In genomic region chr16:53131050-53131362, GRCh38 we compare ENCODE assay signal across 8 cellular contexts.
A peak's percentile ranks its signal among the peaks of the same experiment; 100 is the strongest.
DNase-seq lines count a peak whose midpoint lies in the region; ATAC-seq and TF ChIP-seq lines count a peak whose summit lies in the region.

No MANE protein-coding gene starts in this region.

- no peak overlapping the region for H2AK5ac ChIP-seq in mesenchymal stem cell (ENCODE audit: low read length, severe bottlenecking)

- no peaks in the 10 kb centered on the region for H3K27me3 ChIP-seq in mesenchymal stem cell (ENCODE audit: control insufficient read depth in 1 of 2, insufficient read depth in 1 of 2, low read length in 2 of 2)

- H3K9me3 ChIP-seq in mesenchymal stem cell (ENCODE audit: control insufficient read depth, low read length): no peaks in the 10 kb centered on the region

- H4K91ac ChIP-seq in mesenchymal stem cell (ENCODE audit: low read length): peak overlapping the region; percentile 68

- H3K27ac ChIP-seq in adipose tissue (ENCODE audit: low read depth, low read length): peak overlapping the region; percentile 48
- H3K27ac ChIP-seq in mesenchymal stem cell (ENCODE audit: low read length, poor library complexity, severe bottlenecking): no peak overlapping the region

- H2BK5ac ChIP-seq in mesenchymal stem cell (ENCODE audit: low read depth, low read length, poor library complexity, severe bottlenecking): no peak overlapping the region

- peak overlapping the region in 1 of 2 experiments; percentile 41 for H3K14ac ChIP-seq in mesenchymal stem cell (ENCODE audit: low read length in 2 of 2)

- CTCF ChIA-PET in HEK293T (lab: Yijun Ruan, JAX): no interaction called here

- ATAC-seq in HG02798 (IDR thresholded peaks at IDR 0.05; ENCODE audit: poor library complexity, unreplicated experiment): peak; percentile 0

- H3K4me3 ChIP-seq in GM08714 (ENCODE audit: low read length) (peak overlapping the region; percentile 91; the same call in 1 of the 2 replicates), mesenchymal stem cell (ENCODE audit: insufficient read depth in 1 of 2, low read depth in 1 of 2, low read length in 2 of 2) (peak overlapping the region; percentile 67 to 94)

- H2AFZ ChIP-seq in mesenchymal stem cell (ENCODE audit: low read depth, low read length): no peak overlapping the region

- no peak overlapping the region for H3K4me2 ChIP-seq in mesenchymal stem cell (ENCODE audit: low read length, poor library complexity, severe bottlenecking)

- H2BK12ac ChIP-seq in mesenchymal stem cell (ENCODE audit: low read length in 2 of 2): no peak overlapping the region

- POLR2A ChIA-PET in HEK293T (lab: Yijun Ruan, JAX): no interaction called here

- 0 to 7% (median 1%) methylated on average over 7 to 46 of the region's 46 CpGs for WGBS in adipose tissue, 3 donors
- WGBS in mesenchymal stem cell: 0% methylated on average over 1 of the region's 46 CpGs

- H3K9ac ChIP-seq in mesenchymal stem cell (ENCODE audit: low read length): peak overlapping the region; percentile 79

- H2BK15ac ChIP-seq in mesenchymal stem cell (ENCODE audit: low read depth, poor library complexity, severe bottlenecking): no peak overlapping the region

- peaks cover 3% of the 10 kb centered on the region for H3K4me1 ChIP-seq in mesenchymal stem cell (ENCODE audit: control insufficient read depth, insufficient read depth, low read depth, low read length)

- peaks cover 5% of the 10 kb centered on the region for H3K79me1 ChIP-seq in mesenchymal stem cell (replicated peaks; ENCODE audit: low read length, poor library complexity, severe bottlenecking)

- H3K36me3 ChIP-seq in mesenchymal stem cell (ENCODE audit: control insufficient read depth in 1 of 2, insufficient read depth in 2 of 2, low read depth in 1 of 2, low read length in 2 of 2): peaks cover 6 to 12% of the 10 kb centered on the region in 2 experiments

- peak overlapping the region; percentile 92 for H2BK120ac ChIP-seq in mesenchymal stem cell (ENCODE audit: low read depth, low read length)

- peak overlapping the region; percentile 54 for H4K8ac ChIP-seq in mesenchymal stem cell (ENCODE audit: low read length)

- DNase-seq in mesenchymal stem cell: no peak
- DNase-seq in NOMO-1 treated with DMSO at 0.1 percent for 48 hours (lab: John Stamatoyannopoulos, UW; ENCODE audit: unreplicated experiment): no peak
- no peak for DNase-seq in HEK293T (ENCODE audit: extremely low spot score)
- DNase-seq in central memory CD4-positive, alpha-beta T cell: no peak
- no peak for DNase-seq in NCI-H1417 (lab: John Stamatoyannopoulos, UW)

- no peak overlapping the region for H3K23ac ChIP-seq in mesenchymal stem cell (ENCODE audit: low read length in 2 of 2)

- peak overlapping the region; percentile 62 to 82 for H3K18ac ChIP-seq in mesenchymal stem cell (ENCODE audit: low read depth in 1 of 2, low read length in 2 of 2)

- peak overlapping the region; percentile 64 to 82 for H3K4ac ChIP-seq in mesenchymal stem cell (ENCODE audit: low read depth in 1 of 2, low read length in 2 of 2)

TF ChIP-seq in HEK293T, 16 proteins besides CTCF, POLR2A, EP300 and RAD21:
- TF ChIP-seq ZNF384 (IDR thresholded peaks at IDR 0.05) (no peak), ELF4 (IDR thresholded peaks at IDR 0.05) (no peak), CTBP1 (IDR thresholded peaks at IDR 0.05; ENCODE audit: borderline replicate concordance) (no peak), NFRKB (IDR thresholded peaks at IDR 0.05) (no peak), SUZ12 (IDR thresholded peaks at IDR 0.05) (no peak), FOXA1 (IDR thresholded peaks at IDR 0.05) (no peak), HDGF (IDR thresholded peaks at IDR 0.05; ENCODE audit: borderline replicate concordance) (no peak), TARDBP (IDR thresholded peaks at IDR 0.05) (no peak), BHLHE40 (IDR thresholded peaks at IDR 0.05; ENCODE audit: borderline replicate concordance) (no peak), FOXK2 (IDR thresholded peaks at IDR 0.05) (no peak), LEF1 (IDR thresholded peaks at IDR 0.05; ENCODE audit: borderline replicate concordance) (no peak), FOXM1 (IDR thresholded peaks at IDR 0.05; ENCODE audit: borderline replicate concordance) (no peak)
TF ChIP-seq in HEK293T: peak in this region for 0.
